ENCODE assay signal across 1 cellular context in the genomic region with DNA sequence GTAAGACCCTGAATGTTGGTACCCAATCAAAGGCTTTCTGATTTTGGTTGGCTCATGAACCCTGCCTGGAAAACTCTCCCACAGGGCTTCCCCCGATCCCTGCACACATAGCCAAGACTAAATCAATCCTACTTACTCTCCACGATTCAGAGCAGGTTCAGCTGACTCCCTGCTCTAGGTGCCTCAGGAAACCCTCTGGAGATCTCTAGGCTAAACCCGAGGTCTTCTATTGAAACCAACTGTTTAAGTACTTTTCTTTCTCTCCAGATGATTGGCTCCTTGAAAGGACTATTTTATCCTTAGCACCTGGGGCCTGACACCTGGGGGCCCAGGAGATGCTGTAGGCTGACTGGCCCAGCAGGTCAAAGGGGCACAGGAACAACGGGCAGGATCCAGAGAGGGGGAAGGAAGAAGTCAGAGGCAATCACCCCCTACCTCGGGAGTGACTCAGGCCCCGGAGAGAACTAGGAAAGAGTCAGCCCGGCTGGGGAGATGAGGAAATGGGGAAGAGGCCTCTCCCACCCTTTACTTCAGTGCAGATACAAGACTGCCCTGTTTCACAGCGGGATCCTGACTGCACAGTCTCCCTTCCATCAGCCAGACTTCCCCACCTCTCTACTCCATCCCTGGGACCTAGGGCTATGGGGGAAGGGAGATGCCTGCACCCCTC.
TF ChIP-seq lines count a peak whose summit lies in the region.

No MANE protein-coding gene starts in this region.

TF ChIP-seq in GM12878, 131 proteins besides CTCF, POLR2A, EP300 and RAD21:
- no peak for TF ChIP-seq ZBED1 (IDR thresholded peaks at IDR 0.05; ENCODE audit: borderline replicate concordance)
- no peak for TF ChIP-seq EED (IDR thresholded peaks at IDR 0.05; ENCODE audit: low read depth)
- TF ChIP-seq CBX3 (IDR thresholded peaks at IDR 0.05; ENCODE audit: borderline replicate concordance, low read depth) = no peak
- TF ChIP-seq ZNF217 (IDR thresholded peaks at IDR 0.05) = no peak
- no peak for TF ChIP-seq ATF7 (IDR thresholded peaks at IDR 0.05; ENCODE audit: low read depth)
- TF ChIP-seq SUPT20H (IDR thresholded peaks at IDR 0.05; ENCODE audit: borderline replicate concordance, control insufficient read depth, low read depth, low read length) = no peak
- TF ChIP-seq RCOR1 (conservative IDR thresholded peaks at IDR 0.05; ENCODE audit: low read depth, low read length) = no peak
- no peak for TF ChIP-seq ZBTB11 (CRISPR knock-in tag; IDR thresholded peaks at IDR 0.05)
- TF ChIP-seq, protein P1, sequence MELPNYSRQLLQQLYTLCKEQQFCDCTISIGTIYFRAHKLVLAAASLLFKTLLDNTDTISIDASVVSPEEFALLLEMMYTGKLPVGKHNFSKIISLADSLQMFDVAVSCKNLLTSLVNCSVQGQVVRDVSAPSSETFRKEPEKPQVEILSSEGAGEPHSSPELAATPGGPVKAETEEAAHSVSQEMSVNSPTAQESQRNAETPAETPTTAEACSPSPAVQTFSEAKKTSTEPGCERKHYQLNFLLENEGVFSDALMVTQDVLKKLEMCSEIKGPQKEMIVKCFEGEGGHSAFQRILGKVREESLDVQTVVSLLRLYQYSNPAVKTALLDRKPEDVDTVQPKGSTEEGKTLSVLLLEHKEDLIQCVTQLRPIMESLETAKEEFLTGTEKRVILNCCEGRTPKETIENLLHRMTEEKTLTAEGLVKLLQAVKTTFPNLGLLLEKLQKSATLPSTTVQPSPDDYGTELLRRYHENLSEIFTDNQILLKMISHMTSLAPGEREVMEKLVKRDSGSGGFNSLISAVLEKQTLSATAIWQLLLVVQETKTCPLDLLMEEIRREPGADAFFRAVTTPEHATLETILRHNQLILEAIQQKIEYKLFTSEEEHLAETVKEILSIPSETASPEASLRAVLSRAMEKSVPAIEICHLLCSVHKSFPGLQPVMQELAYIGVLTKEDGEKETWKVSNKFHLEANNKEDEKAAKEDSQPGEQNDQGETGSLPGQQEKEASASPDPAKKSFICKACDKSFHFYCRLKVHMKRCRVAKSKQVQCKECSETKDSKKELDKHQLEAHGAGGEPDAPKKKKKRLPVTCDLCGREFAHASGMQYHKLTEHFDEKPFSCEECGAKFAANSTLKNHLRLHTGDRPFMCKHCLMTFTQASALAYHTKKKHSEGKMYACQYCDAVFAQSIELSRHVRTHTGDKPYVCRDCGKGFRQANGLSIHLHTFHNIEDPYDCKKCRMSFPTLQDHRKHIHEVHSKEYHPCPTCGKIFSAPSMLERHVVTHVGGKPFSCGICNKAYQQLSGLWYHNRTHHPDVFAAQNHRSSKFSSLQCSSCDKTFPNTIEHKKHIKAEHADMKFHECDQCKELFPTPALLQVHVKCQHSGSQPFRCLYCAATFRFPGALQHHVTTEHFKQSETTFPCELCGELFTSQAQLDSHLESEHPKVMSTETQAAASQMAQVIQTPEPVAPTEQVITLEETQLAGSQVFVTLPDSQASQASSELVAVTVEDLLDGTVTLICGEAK (IDR thresholded peaks at IDR 0.05; ENCODE audit: borderline replicate concordance) = no peak
- TF ChIP-seq MYC (IDR thresholded peaks at IDR 0.05; ENCODE audit: insufficient read depth, insufficient read length, insufficient replicate concordance, low read length, severe bottlenecking) = no peak
